Comparison of ENCODE assay signal across 1 cellular context in the genomic region with DNA sequence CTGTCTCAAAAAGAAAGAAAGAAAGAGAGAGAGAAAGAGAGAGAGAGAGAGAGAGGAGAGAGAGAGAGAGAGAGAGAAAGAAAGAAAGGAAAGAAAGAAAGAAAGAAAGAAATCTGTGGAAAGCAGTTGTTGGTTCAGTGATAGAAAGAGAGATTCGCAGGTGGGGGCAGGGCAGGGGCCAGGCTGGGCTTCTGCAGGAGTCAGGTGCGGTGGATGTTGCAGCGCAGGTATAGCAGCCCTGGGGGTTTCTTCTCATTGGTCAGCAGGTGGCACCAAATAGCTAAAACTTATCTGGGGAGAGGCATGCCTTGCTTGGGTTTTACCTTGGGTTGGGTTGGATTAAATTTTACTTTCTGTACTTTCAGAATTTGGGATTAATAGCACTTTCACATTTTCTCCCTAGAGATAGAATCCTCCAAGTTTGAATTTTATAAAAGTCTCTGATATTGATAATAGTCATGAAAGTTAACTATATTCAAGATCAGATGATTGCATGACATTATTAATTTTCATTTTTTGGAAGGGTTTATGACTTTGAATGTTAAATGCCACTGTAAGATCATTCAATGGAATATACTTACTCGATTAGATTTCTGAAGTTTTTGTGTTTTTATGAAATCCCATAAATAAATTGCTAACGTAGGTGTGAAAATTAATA.
TF ChIP-seq lines count a peak whose summit lies in the region.

No MANE protein-coding gene starts in this region.

TF ChIP-seq in HepG2, 621 proteins besides CTCF, POLR2A, EP300 and RAD21 (continued from another document and continues in another):
- TF ChIP-seq ZNF563 (CRISPR knock-in tag; IDR thresholded peaks at IDR 0.05): no peak
- no peak for TF ChIP-seq ZNF672 (CRISPR knock-in tag; IDR thresholded peaks at IDR 0.05)
- no peak for TF ChIP-seq ZFX (CRISPR knock-in tag; IDR thresholded peaks at IDR 0.05; ENCODE audit: low read depth)
- TF ChIP-seq, protein P1, sequence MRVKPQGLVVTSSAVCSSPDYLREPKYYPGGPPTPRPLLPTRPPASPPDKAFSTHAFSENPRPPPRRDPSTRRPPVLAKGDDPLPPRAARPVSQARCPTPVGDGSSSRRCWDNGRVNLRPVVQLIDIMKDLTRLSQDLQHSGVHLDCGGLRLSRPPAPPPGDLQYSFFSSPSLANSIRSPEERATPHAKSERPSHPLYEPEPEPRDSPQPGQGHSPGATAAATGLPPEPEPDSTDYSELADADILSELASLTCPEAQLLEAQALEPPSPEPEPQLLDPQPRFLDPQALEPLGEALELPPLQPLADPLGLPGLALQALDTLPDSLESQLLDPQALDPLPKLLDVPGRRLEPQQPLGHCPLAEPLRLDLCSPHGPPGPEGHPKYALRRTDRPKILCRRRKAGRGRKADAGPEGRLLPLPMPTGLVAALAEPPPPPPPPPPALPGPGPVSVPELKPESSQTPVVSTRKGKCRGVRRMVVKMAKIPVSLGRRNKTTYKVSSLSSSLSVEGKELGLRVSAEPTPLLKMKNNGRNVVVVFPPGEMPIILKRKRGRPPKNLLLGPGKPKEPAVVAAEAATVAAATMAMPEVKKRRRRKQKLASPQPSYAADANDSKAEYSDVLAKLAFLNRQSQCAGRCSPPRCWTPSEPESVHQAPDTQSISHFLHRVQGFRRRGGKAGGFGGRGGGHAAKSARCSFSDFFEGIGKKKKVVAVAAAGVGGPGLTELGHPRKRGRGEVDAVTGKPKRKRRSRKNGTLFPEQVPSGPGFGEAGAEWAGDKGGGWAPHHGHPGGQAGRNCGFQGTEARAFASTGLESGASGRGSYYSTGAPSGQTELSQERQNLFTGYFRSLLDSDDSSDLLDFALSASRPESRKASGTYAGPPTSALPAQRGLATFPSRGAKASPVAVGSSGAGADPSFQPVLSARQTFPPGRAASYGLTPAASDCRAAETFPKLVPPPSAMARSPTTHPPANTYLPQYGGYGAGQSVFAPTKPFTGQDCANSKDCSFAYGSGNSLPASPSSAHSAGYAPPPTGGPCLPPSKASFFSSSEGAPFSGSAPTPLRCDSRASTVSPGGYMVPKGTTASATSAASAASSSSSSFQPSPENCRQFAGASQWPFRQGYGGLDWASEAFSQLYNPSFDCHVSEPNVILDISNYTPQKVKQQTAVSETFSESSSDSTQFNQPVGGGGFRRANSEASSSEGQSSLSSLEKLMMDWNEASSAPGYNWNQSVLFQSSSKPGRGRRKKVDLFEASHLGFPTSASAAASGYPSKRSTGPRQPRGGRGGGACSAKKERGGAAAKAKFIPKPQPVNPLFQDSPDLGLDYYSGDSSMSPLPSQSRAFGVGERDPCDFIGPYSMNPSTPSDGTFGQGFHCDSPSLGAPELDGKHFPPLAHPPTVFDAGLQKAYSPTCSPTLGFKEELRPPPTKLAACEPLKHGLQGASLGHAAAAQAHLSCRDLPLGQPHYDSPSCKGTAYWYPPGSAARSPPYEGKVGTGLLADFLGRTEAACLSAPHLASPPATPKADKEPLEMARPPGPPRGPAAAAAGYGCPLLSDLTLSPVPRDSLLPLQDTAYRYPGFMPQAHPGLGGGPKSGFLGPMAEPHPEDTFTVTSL (CRISPR knock-in tag; IDR thresholded peaks at IDR 0.05; ENCODE audit: borderline replicate concordance): no peak
- no peak for TF ChIP-seq RBM39 (IDR thresholded peaks at IDR 0.05; ENCODE audit: low read depth, low read length, poor library complexity, severe bottlenecking)
- TF ChIP-seq ZNF205 (CRISPR knock-in tag; IDR thresholded peaks at IDR 0.05): no peak
- no peak for TF ChIP-seq ZMAT3 (CRISPR knock-in tag; conservative IDR thresholded peaks at IDR 0.05)
- no peak for TF ChIP-seq MATR3 (CRISPR knock-in tag; IDR thresholded peaks at IDR 0.05)
- no peak for TF ChIP-seq ZNF547 (CRISPR knock-in tag; IDR thresholded peaks at IDR 0.05)
- TF ChIP-seq, protein P2, sequence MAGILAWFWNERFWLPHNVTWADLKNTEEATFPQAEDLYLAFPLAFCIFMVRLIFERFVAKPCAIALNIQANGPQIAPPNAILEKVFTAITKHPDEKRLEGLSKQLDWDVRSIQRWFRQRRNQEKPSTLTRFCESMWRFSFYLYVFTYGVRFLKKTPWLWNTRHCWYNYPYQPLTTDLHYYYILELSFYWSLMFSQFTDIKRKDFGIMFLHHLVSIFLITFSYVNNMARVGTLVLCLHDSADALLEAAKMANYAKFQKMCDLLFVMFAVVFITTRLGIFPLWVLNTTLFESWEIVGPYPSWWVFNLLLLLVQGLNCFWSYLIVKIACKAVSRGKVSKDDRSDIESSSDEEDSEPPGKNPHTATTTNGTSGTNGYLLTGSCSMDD (CRISPR knock-in tag; IDR thresholded peaks at IDR 0.05): no peak
- no peak for TF ChIP-seq NFRKB (IDR thresholded peaks at IDR 0.05)
- peak; percentile 61; the same call in 1 of the 2 replicates for TF ChIP-seq IRF2 (CRISPR knock-in tag; IDR thresholded peaks at IDR 0.05)
- TF ChIP-seq, protein P3, sequence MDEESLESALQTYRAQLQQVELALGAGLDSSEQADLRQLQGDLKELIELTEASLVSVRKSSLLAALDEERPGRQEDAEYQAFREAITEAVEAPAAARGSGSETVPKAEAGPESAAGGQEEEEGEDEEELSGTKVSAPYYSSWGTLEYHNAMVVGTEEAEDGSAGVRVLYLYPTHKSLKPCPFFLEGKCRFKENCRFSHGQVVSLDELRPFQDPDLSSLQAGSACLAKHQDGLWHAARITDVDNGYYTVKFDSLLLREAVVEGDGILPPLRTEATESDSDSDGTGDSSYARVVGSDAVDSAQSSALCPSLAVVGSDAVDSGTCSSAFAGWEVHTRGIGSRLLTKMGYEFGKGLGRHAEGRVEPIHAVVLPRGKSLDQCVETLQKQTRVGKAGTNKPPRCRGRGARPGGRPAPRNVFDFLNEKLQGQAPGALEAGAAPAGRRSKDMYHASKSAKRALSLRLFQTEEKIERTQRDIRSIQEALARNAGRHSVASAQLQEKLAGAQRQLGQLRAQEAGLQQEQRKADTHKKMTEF (CRISPR knock-in tag; IDR thresholded peaks at IDR 0.05): 0 out of 2 replicates have a peak, but pooled peaks have one; percentile 31
- no peak for TF ChIP-seq ZBTB8A (CRISPR knock-in tag; IDR thresholded peaks at IDR 0.05; ENCODE audit: borderline replicate concordance, low read depth)
- TF ChIP-seq ZNF331 (CRISPR knock-in tag; IDR thresholded peaks at IDR 0.05): 0 out of 2 replicates have a peak, but pooled peaks have one; percentile 26
- TF ChIP-seq, protein P4, sequence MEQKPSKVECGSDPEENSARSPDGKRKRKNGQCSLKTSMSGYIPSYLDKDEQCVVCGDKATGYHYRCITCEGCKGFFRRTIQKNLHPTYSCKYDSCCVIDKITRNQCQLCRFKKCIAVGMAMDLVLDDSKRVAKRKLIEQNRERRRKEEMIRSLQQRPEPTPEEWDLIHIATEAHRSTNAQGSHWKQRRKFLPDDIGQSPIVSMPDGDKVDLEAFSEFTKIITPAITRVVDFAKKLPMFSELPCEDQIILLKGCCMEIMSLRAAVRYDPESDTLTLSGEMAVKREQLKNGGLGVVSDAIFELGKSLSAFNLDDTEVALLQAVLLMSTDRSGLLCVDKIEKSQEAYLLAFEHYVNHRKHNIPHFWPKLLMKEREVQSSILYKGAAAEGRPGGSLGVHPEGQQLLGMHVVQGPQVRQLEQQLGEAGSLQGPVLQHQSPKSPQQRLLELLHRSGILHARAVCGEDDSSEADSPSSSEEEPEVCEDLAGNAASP (CRISPR knock-in tag; IDR thresholded peaks at IDR 0.05; ENCODE audit: borderline replicate concordance): peak; percentile 34; the same call in 1 of the 2 replicates
- peak; percentile 96 for TF ChIP-seq SMC3 (IDR thresholded peaks at IDR 0.05; ENCODE audit: low read length)
- TF ChIP-seq, protein P5, sequence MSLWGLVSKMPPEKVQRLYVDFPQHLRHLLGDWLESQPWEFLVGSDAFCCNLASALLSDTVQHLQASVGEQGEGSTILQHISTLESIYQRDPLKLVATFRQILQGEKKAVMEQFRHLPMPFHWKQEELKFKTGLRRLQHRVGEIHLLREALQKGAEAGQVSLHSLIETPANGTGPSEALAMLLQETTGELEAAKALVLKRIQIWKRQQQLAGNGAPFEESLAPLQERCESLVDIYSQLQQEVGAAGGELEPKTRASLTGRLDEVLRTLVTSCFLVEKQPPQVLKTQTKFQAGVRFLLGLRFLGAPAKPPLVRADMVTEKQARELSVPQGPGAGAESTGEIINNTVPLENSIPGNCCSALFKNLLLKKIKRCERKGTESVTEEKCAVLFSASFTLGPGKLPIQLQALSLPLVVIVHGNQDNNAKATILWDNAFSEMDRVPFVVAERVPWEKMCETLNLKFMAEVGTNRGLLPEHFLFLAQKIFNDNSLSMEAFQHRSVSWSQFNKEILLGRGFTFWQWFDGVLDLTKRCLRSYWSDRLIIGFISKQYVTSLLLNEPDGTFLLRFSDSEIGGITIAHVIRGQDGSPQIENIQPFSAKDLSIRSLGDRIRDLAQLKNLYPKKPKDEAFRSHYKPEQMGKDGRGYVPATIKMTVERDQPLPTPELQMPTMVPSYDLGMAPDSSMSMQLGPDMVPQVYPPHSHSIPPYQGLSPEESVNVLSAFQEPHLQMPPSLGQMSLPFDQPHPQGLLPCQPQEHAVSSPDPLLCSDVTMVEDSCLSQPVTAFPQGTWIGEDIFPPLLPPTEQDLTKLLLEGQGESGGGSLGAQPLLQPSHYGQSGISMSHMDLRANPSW (CRISPR knock-in tag; IDR thresholded peaks at IDR 0.05; ENCODE audit: borderline replicate concordance): no peak
- peak; percentile 51; the same call in 1 of the 2 replicates for TF ChIP-seq GATAD2A (CRISPR knock-in tag; IDR thresholded peaks at IDR 0.05)
- TF ChIP-seq, protein P6, sequence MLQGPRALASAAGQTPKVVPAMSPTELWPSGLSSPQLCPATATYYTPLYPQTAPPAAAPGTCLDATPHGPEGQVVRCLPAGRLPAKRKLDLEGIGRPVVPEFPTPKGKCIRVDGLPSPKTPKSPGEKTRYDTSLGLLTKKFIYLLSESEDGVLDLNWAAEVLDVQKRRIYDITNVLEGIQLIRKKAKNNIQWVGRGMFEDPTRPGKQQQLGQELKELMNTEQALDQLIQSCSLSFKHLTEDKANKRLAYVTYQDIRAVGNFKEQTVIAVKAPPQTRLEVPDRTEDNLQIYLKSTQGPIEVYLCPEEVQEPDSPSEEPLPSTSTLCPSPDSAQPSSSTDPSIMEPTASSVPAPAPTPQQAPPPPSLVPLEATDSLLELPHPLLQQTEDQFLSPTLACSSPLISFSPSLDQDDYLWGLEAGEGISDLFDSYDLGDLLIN (CRISPR knock-in tag; IDR thresholded peaks at IDR 0.05; ENCODE audit: borderline replicate concordance): no peak
- TF ChIP-seq MXD4 (CRISPR knock-in tag; IDR thresholded peaks at IDR 0.05): no peak
- TF ChIP-seq, protein P7, sequence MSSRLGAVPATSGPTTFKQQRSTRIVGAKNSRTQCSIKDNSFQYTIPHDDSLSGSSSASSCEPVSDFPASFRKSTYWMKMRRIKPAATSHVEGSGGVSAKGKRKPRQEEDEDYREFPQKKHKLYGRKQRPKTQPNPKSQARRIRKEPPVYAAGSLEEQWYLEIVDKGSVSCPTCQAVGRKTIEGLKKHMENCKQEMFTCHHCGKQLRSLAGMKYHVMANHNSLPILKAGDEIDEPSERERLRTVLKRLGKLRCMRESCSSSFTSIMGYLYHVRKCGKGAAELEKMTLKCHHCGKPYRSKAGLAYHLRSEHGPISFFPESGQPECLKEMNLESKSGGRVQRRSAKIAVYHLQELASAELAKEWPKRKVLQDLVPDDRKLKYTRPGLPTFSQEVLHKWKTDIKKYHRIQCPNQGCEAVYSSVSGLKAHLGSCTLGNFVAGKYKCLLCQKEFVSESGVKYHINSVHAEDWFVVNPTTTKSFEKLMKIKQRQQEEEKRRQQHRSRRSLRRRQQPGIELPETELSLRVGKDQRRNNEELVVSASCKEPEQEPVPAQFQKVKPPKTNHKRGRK (CRISPR knock-in tag; IDR thresholded peaks at IDR 0.05): peak; percentile 64; the same call in 1 of the 2 replicates
- 0 out of 2 replicates have a peak, but pooled peaks have one; percentile 37 for TF ChIP-seq TSC22D2 (CRISPR knock-in tag; IDR thresholded peaks at IDR 0.05; ENCODE audit: borderline replicate concordance)
- TF ChIP-seq ZNF792 (CRISPR knock-in tag; IDR thresholded peaks at IDR 0.05): no peak
- TF ChIP-seq PRMT3 (CRISPR knock-in tag; IDR thresholded peaks at IDR 0.05; ENCODE audit: borderline replicate concordance, low read depth): no peak
- no peak for TF ChIP-seq ZNF430 (CRISPR knock-in tag; IDR thresholded peaks at IDR 0.05)
- TF ChIP-seq GATAD1 (CRISPR knock-in tag; IDR thresholded peaks at IDR 0.05): peak; percentile 33; the same call in 1 of the 2 replicates
- no peak for TF ChIP-seq MIXL1 (CRISPR knock-in tag; IDR thresholded peaks at IDR 0.05)
- TF ChIP-seq ZNF33A (CRISPR knock-in tag; IDR thresholded peaks at IDR 0.05; ENCODE audit: borderline replicate concordance): no peak
- TF ChIP-seq CHCHD3 (CRISPR knock-in tag; IDR thresholded peaks at IDR 0.05): no peak
- no peak for TF ChIP-seq PHF21A (CRISPR knock-in tag; IDR thresholded peaks at IDR 0.05)
- TF ChIP-seq NRL (CRISPR knock-in tag; IDR thresholded peaks at IDR 0.05; ENCODE audit: borderline replicate concordance): no peak
- TF ChIP-seq PHF20 (CRISPR knock-in tag; IDR thresholded peaks at IDR 0.05): no peak
- no peak for TF ChIP-seq NR2C2 (CRISPR knock-in tag; IDR thresholded peaks at IDR 0.05; ENCODE audit: borderline replicate concordance)
- TF ChIP-seq MAZ (IDR thresholded peaks at IDR 0.05; ENCODE audit: borderline replicate concordance, low read depth, low read length): no peak
- no peak for TF ChIP-seq MAZ (CRISPR knock-in tag; IDR thresholded peaks at IDR 0.05; ENCODE audit: low read depth)
- TF ChIP-seq RBM22 (optimal IDR thresholded peaks at IDR 0.05; ENCODE audit: low read length): no peak
- no peak for TF ChIP-seq NAIF1 (CRISPR knock-in tag; IDR thresholded peaks at IDR 0.05; ENCODE audit: borderline replicate concordance)
- TF ChIP-seq KLF12 (CRISPR knock-in tag; IDR thresholded peaks at IDR 0.05; ENCODE audit: borderline replicate concordance): no peak
- no peak for TF ChIP-seq ZFP36L1 (CRISPR knock-in tag; IDR thresholded peaks at IDR 0.05)
- no peak for TF ChIP-seq ZNF7 (CRISPR knock-in tag; IDR thresholded peaks at IDR 0.05)
- TF ChIP-seq SRF (IDR thresholded peaks at IDR 0.05; ENCODE audit: low read depth, low read length): 0 out of 2 replicates have a peak, but pooled peaks have one; percentile 29
- peak; percentile 9 for TF ChIP-seq TEAD3 (CRISPR knock-in tag; optimal IDR thresholded peaks at IDR 0.05; ENCODE audit: borderline replicate concordance)
- no peak for TF ChIP-seq KDM4B (CRISPR knock-in tag; IDR thresholded peaks at IDR 0.05)
- TF ChIP-seq, protein P8, sequence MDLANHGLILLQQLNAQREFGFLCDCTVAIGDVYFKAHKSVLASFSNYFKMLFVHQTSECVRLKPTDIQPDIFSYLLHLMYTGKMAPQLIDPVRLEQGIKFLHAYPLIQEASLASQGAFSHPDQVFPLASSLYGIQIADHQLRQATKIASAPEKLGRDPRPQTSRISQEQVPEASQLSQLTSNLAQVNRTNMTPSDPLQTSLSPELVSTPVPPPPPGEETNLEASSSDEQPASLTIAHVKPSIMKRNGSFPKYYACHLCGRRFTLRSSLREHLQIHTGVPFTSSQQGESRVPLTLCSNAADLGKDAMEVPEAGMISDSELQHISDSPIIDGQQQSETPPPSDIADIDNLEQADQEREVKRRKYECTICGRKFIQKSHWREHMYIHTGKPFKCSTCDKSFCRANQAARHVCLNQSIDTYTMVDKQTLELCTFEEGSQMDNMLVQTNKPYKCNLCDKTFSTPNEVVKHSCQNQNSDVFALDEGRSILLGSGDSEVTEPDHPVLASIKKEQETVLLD (CRISPR knock-in tag; IDR thresholded peaks at IDR 0.05; ENCODE audit: low read depth): no peak
- TF ChIP-seq, protein P9, sequence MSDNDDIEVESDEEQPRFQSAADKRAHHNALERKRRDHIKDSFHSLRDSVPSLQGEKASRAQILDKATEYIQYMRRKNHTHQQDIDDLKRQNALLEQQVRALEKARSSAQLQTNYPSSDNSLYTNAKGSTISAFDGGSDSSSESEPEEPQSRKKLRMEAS (IDR thresholded peaks at IDR 0.05): no peak
